20 cellular contexts compared by ENCODE assay signal in genomic region chr1:192133350-192133950, GRCh38. TPM values are rescaled to one million over a fixed set of nuclear protein-coding genes. Genes with fewer than 3 reads are reported as not detected.
DNase-seq lines count a peak whose midpoint lies in the region; TF ChIP-seq lines count a peak whose summit lies in the region.
"Had no signal": no experiment of that assay in that cellular context is flagged by ENCODE, and none has a peak within 500 bp of the region (broad histone marks: within the 10 kb centered on the region; RNA-seq: fewer than 3 reads in every experiment).

No MANE protein-coding gene starts in this region.

- no peak overlapping the region for H3K27ac Mint-ChIP-seq in immature natural killer cell
- H3K27ac Mint-ChIP-seq: activated naive CD4-positive, alpha-beta T cell treated with anti-CD3 and anti-CD28 coated beads, Interleukin-2, amount 50 U/mL, for 24 hours; T-helper 17 cell had no signal

- no peaks in the 10 kb centered on the region for H3K4me1 Mint-ChIP-seq in immature natural killer cell
- H3K4me1 Mint-ChIP-seq: activated naive CD4-positive, alpha-beta T cell treated with anti-CD3 and anti-CD28 coated beads, Interleukin-2, amount 50 U/mL, for 24 hours; T-helper 17 cell had no signal

- peaks cover 0 to 21% (median 7%) of the 10 kb centered on the region in 6 donors for H3K9me3 Mint-ChIP-seq in immature natural killer cell

- no peak overlapping the region for H3K4me3 ChIP-seq in fibroblast of mammary gland (ENCODE audit: control insufficient read depth, low read depth, low read length)
- H3K4me3 ChIP-seq: body of pancreas had no signal

- TF ChIP-seq CTCF in fibroblast of mammary gland (conservative IDR thresholded peaks at IDR 0.05; ENCODE audit: control insufficient read depth, insufficient read depth, low read depth, low read length) = no peak

- DNase-seq in HCEC 1CT (peak; percentile 78), amniotic epithelial cell (ENCODE audit: low read depth) (peak; percentile 25), fibroblast of mammary gland (ENCODE audit: low read depth) (peak; percentile 8), pulmonary artery endothelial cell (ENCODE audit: low read depth, low spot score) (peak; percentile 11), NCI-H1930 (lab: John Stamatoyannopoulos, UW) (no peak), immature natural killer cell (no peak), NCI-H1092 treated with DMSO at 0.1 percent for 48 hours (lab: John Stamatoyannopoulos, UW) (no peak), NCI-H345 treated with DMSO at 0.1 percent for 48 hours (lab: John Stamatoyannopoulos, UW; ENCODE audit: unreplicated experiment) (no peak)
- DNase-seq: activated CD4-positive, alpha-beta T cell treated with anti-CD3 and anti-CD28 coated beads, Interleukin-2, amount 50 U/mL, for 48 hours; AML-193; body of pancreas; cortex of kidney; GOT3; head of caudate nucleus; Kasumi-1; NCI-H1105 treated with DMSO at 0.1 percent for 48 hours; NCI-H2107; NCI-H69; T-helper 17 cell had no signal

- H3K4me3 Mint-ChIP-seq in immature natural killer cell = no peak overlapping the region
- H3K4me3 Mint-ChIP-seq: activated naive CD4-positive, alpha-beta T cell treated with anti-CD3 and anti-CD28 coated beads, Interleukin-2, amount 50 U/mL, for 24 hours; T-helper 17 cell had no signal

- no peaks in the 10 kb centered on the region for H3K36me3 Mint-ChIP-seq in immature natural killer cell
- H3K36me3 Mint-ChIP-seq: activated naive CD4-positive, alpha-beta T cell treated with anti-CD3 and anti-CD28 coated beads, Interleukin-2, amount 50 U/mL, for 24 hours had no signal

- peaks cover 0 to 2% (median 0%) of the 10 kb centered on the region in 3 donors for H3K27me3 Mint-ChIP-seq in immature natural killer cell (ENCODE audit: low read depth in 3 of 3)
- H3K27me3 Mint-ChIP-seq: activated naive CD4-positive, alpha-beta T cell treated with anti-CD3 and anti-CD28 coated beads, Interleukin-2, amount 50 U/mL, for 24 hours; T-helper 17 cell had no signal

RNA-seq across cellular contexts. Expression of gene RGS18, which starts 24.8 kb away (rescaled TPM):
- under 0.01 and 0.04 TPM in 2 replicates for total RNA-seq in pulmonary artery endothelial cell
- polyA plus RNA-seq in immature natural killer cell = 10 to 100 TPM in 1 of 3 donors, 1 to 10 TPM in 2; 1.3 to 14.3 (median 6.1) TPM

Comparison
In these comparisons a context has a peak if more than half of its experiments do, and no peak if none do; other contexts are left out.
1. DNase-seq: peak in HCEC 1CT (single experiment), amniotic epithelial cell (single experiment), fibroblast of mammary gland (single experiment) and pulmonary artery endothelial cell (single experiment); none in NCI-H1930 (0 of 2), immature natural killer cell (0 of 3), NCI-H1092 treated with DMSO at 0.1 percent for 48 hours (single experiment) and NCI-H345 treated with DMSO at 0.1 percent for 48 hours (single experiment).